ENCODE assay signal across 33 cellular contexts in genomic region chr18:48364146-48364545, GRCh38. TPM values are rescaled to one million over a fixed set of nuclear protein-coding genes. Genes with fewer than 3 reads are reported as not detected.
"Had no signal": no experiment of that assay in that cellular context is flagged by ENCODE, and none has a peak within 500 bp of the region (broad histone marks: within the 10 kb centered on the region; RNA-seq: fewer than 3 reads in every experiment).

No MANE protein-coding gene starts in this region.

- H3K4me1 Mint-ChIP-seq: activated CD4-positive, alpha-beta T cell treated with anti-CD3 and anti-CD28 coated beads for 36 hours; activated CD4-positive, alpha-beta T cell treated with anti-CD3 and anti-CD28 coated beads, Interleukin-2, amount 10 ng/mL, durations not matched to agents 7 days and 5 days; activated naive CD4-positive, alpha-beta T cell treated with anti-CD3 and anti-CD28 coated beads, Interleukin-2, amount 10 ng/mL, durations not matched to agents 7 days and 5 days; activated naive CD8-positive, alpha-beta T cell treated with anti-CD3 and anti-CD28 coated beads, Interleukin-2, amount 50 U/mL, for 24 hours; IgD-negative memory B cell had no signal

- H3K27ac Mint-ChIP-seq: activated CD4-positive, alpha-beta T cell treated with anti-CD3 and anti-CD28 coated beads for 36 hours; activated CD4-positive, alpha-beta T cell treated with anti-CD3 and anti-CD28 coated beads, Interleukin-2, amount 10 ng/mL, durations not matched to agents 7 days and 5 days; activated naive CD4-positive, alpha-beta T cell treated with anti-CD3 and anti-CD28 coated beads, Interleukin-2, amount 10 ng/mL, durations not matched to agents 7 days and 5 days; activated naive CD8-positive, alpha-beta T cell; activated naive CD8-positive, alpha-beta T cell treated with anti-CD3 and anti-CD28 coated beads, Interleukin-2, amount 50 U/mL, for 24 hours; T-helper 2 cell treated with Interferon-gamma antibody and Interleukin-4, amounts not matched to agents 5 μg/mL and 100 μg/mL, for 36 hours; WTC11 had no signal

- H3K27me3 Mint-ChIP-seq: brain had no signal

- H3K36me3 Mint-ChIP-seq: activated naive CD4-positive, alpha-beta T cell treated with anti-CD3 and anti-CD28 coated beads, Interleukin-2, amount 10 ng/mL, durations not matched to agents 7 days and 5 days; activated naive CD8-positive, alpha-beta T cell; brain had no signal

- H3K36me3 ChIP-seq: SJCRH30 had no signal

- H3K4me3 ChIP-seq: SJCRH30, SK-N-MC had no signal

- H3K27ac ChIP-seq: SJCRH30, SK-N-MC had no signal

- FAIRE-seq: bronchial epithelial cell, TTC549 had no signal

- H3K4me1 ChIP-seq: SJCRH30 had no signal

- H3K9me3 ChIP-seq: SJCRH30 had no signal

- H3K27me3 ChIP-seq: SJCRH30 had no signal

- ATAC-seq: activated CD4-positive, alpha-beta T cell treated with anti-CD3 and anti-CD28 coated beads for 36 hours; activated CD4-positive, CD25-positive, alpha-beta regulatory T cell treated with anti-CD3 and anti-CD28 coated beads, Interleukin-2, amount 50 U/mL, for 24 hours; activated naive CD8-positive, alpha-beta T cell treated with anti-CD3 and anti-CD28 coated beads, Interleukin-2, amount 50 U/mL, for 24 hours; activated T-cell treated with anti-CD3 and anti-CD28 coated beads, Interleukin-2, amount 50 U/mL, for 4 hours; Panc1; WTC11 had no signal

- H3K4me3 Mint-ChIP-seq: activated CD4-positive, alpha-beta T cell treated with anti-CD3 and anti-CD28 coated beads for 36 hours; activated CD4-positive, alpha-beta T cell treated with anti-CD3 and anti-CD28 coated beads, Interleukin-2, amount 10 ng/mL, durations not matched to agents 7 days and 5 days; activated naive CD4-positive, alpha-beta T cell treated with anti-CD3 and anti-CD28 coated beads, Interleukin-2, amount 10 ng/mL, durations not matched to agents 7 days and 5 days; activated naive CD8-positive, alpha-beta T cell; activated naive CD8-positive, alpha-beta T cell treated with anti-CD3 and anti-CD28 coated beads, Interleukin-2, amount 50 U/mL, for 24 hours; activated T-cell treated with anti-CD3 and anti-CD28 coated beads, Interleukin-2, amount 50 U/mL, for 4 hours; brain; T-helper 2 cell treated with Interferon-gamma antibody and Interleukin-4, amounts not matched to agents 5 μg/mL and 100 μg/mL, for 36 hours; WTC11 had no signal

- DNase-seq: activated CD4-positive, alpha-beta T cell treated with anti-CD3 and anti-CD28 coated beads for 36 hours; activated CD4-positive, alpha-beta T cell treated with anti-CD3 and anti-CD28 coated beads, Interleukin-2, amount 10 ng/mL, durations not matched to agents 7 days and 5 days; activated CD4-positive, alpha-beta T cell treated with anti-CD3 and anti-CD28 coated beads, Interleukin-2, amount 50 U/mL, for 48 hours; activated effector memory CD4-positive, alpha-beta T cell treated with Interleukin-2 at 50 U/mL for 16 hours; activated naive CD4-positive, alpha-beta T cell treated with anti-CD3 and anti-CD28 coated beads, Interleukin-2, amount 10 ng/mL, durations not matched to agents 7 days and 5 days; activated naive CD8-positive, alpha-beta T cell treated with anti-CD3 and anti-CD28 coated beads, Interleukin-2, amount 50 U/mL, for 24 hours; activated T-cell treated with anti-CD3 and anti-CD28 coated beads for 4 hours; activated T-cell treated with anti-CD3 and anti-CD28 coated beads, Interleukin-2, amount 50 U/mL, for 4 hours; anterior cingulate cortex; caudate nucleus; Karpas-422; KBM-7; NCI-H1105; NCI-H1417 treated with DMSO at 0.1 percent for 48 hours; NCI-H187 treated with DMSO at 0.1 percent for 48 hours; NCI-H2081; NCI-H2171 treated with DMSO at 0.1 percent for 48 hours; NCI-H2227 treated with DMSO at 0.1 percent for 48 hours; NCI-H446 treated with DMSO at 0.1 percent for 48 hours; NCI-H524; NCI-H69; SHP77; SJCRH30 had no signal

RNA-seq across cellular contexts. Expression of gene ZBTB7C, which starts 45.0 kb away (rescaled TPM):
- total RNA-seq: activated CD4-positive, alpha-beta T cell treated with anti-CD3 and anti-CD28 coated beads for 36 hours; SJCRH30 had no signal
- polyA plus RNA-seq: IgD-negative memory B cell had no signal
